ENCODE assay signal across 17 cellular contexts in the genomic region with DNA sequence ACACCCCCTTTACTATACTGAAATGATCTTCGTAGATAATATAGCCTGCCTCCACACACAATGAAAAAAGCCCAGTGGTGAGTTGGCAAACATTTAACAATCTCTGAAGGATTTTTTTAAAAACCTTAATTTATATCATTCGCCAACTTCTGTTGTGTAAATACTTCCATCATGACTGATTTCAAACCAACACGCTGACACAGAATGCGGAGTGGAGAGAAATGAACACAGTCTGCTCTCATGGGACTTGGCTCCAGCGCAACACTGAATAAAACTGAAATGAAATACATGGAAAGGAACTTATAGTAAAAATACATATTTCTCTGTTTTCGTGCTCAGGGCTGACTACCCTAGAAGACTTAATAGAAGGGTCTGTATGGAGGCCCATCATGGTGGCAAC.
"Had no signal": no experiment of that assay in that cellular context is flagged by ENCODE, and none has a peak within 500 bp of the region (broad histone marks: within the 10 kb centered on the region; RNA-seq: fewer than 3 reads in every experiment).

No MANE protein-coding gene starts in this region.

- DNase-seq: activated CD4-positive, alpha-beta T cell treated with anti-CD3 and anti-CD28 coated beads for 48 hours; activated CD8-positive, alpha-beta memory T cell treated with anti-CD3 and anti-CD28 coated beads, Interleukin-2, amount 50 U/mL, for 48 hours; activated CD8-positive, alpha-beta T cell treated with anti-CD3 and anti-CD28 coated beads, Interleukin-2, amount 10 ng/mL, durations not matched to agents 7 days and 5 days; activated naive CD4-positive, alpha-beta T cell treated with Interleukin-2 at 50 U/mL for 16 hours; activated naive CD8-positive, alpha-beta T cell treated with anti-CD3 and anti-CD28 coated beads, Interleukin-2, amount 50 U/mL, for 24 hours; caudate nucleus; colonic mucosa; effector CD4-positive, alpha-beta T cell; foreskin keratinocyte; heart right ventricle; islet precursor cell; sigmoid colon; substantia nigra; T-helper 17 cell; trophoblast cell had no signal

- H3K27me3 ChIP-seq: colonic mucosa, heart right ventricle, left lung, sigmoid colon had no signal

- H3K9me3 ChIP-seq: colonic mucosa, heart right ventricle, left lung, sigmoid colon had no signal

- H3K4me1 ChIP-seq: colonic mucosa, foreskin keratinocyte, left lung had no signal

- H3K27ac ChIP-seq: colonic mucosa, foreskin keratinocyte, left lung had no signal

- H3K36me3 ChIP-seq: colonic mucosa, heart right ventricle, left lung, sigmoid colon had no signal

- H3K4me3 ChIP-seq: colonic mucosa, heart right ventricle, left lung, sigmoid colon had no signal

- ATAC-seq: activated CD8-positive, alpha-beta T cell treated with anti-CD3 and anti-CD28 coated beads, Interleukin-2, amount 10 ng/mL, durations not matched to agents 7 days and 5 days; activated naive CD8-positive, alpha-beta T cell treated with anti-CD3 and anti-CD28 coated beads, Interleukin-2, amount 50 U/mL, for 24 hours; heart right ventricle; left lung; T-helper 17 cell; WTC11 had no signal
